31 cellular contexts compared by ENCODE assay signal in genomic region chr20:1160496-1160895, GRCh38. TPM values are rescaled to one million over a fixed set of nuclear protein-coding genes. Genes with fewer than 3 reads are reported as not detected.
"Had no signal": no experiment of that assay in that cellular context is flagged by ENCODE, and none has a peak within 500 bp of the region (broad histone marks: within the 10 kb centered on the region; RNA-seq: fewer than 3 reads in every experiment).

No MANE protein-coding gene starts in this region.

- H3K4me3 Mint-ChIP-seq: activated CD4-positive, alpha-beta memory T cell treated with anti-CD3 and anti-CD28 coated beads for 36 hours; activated CD4-positive, alpha-beta T cell treated with anti-CD3 and anti-CD28 coated beads for 36 hours; activated CD4-positive, alpha-beta T cell treated with anti-CD3 and anti-CD28 coated beads, Interleukin-2, amount 10 ng/mL, durations not matched to agents 24 days and 14 days; activated naive CD8-positive, alpha-beta T cell; activated T-cell treated with anti-CD3 and anti-CD28 coated beads, Interleukin-2, amount 50 U/mL, for 4 hours; activated T-helper 17 cell treated with anti-CD3 and anti-CD28 coated beads, Interleukin-2, amount 50 U/mL, for 72 hours; dendritic cell treated with granulocyte-macrophage colony-stimulating factor and Interleukin-4, amounts not matched to agents 40 ng/mL and 50 ng/mL, for 4 days; endodermal cell had no signal

- ATAC-seq: activated CD4-positive, alpha-beta T cell treated with anti-CD3 and anti-CD28 coated beads for 36 hours; activated T-cell treated with anti-CD3 and anti-CD28 coated beads, Interleukin-2, amount 50 U/mL, for 4 hours; activated T-helper 17 cell treated with anti-CD3 and anti-CD28 coated beads, Interleukin-2, amount 50 U/mL, for 72 hours; esophagus mucosa; foreskin keratinocyte; gastrocnemius medialis; heart left ventricle had no signal

- H3K4me3 ChIP-seq: coronary artery, dorsolateral prefrontal cortex, gastrocnemius medialis, heart left ventricle had no signal

- H3K27me3 Mint-ChIP-seq: activated CD4-positive, alpha-beta memory T cell treated with anti-CD3 and anti-CD28 coated beads for 36 hours; activated CD4-positive, alpha-beta T cell treated with anti-CD3 and anti-CD28 coated beads for 36 hours; activated CD4-positive, alpha-beta T cell treated with anti-CD3 and anti-CD28 coated beads, Interleukin-2, amount 10 ng/mL, durations not matched to agents 24 days and 14 days; activated naive CD8-positive, alpha-beta T cell; activated T-helper 17 cell treated with anti-CD3 and anti-CD28 coated beads, Interleukin-2, amount 50 U/mL, for 72 hours; dendritic cell treated with granulocyte-macrophage colony-stimulating factor and Interleukin-4, amounts not matched to agents 40 ng/mL and 50 ng/mL, for 4 days had no signal

- DNase-seq: activated CD4-positive, alpha-beta memory T cell treated with anti-CD3 and anti-CD28 coated beads for 36 hours; activated CD4-positive, alpha-beta T cell treated with anti-CD3 and anti-CD28 coated beads for 36 hours; activated CD4-positive, alpha-beta T cell treated with anti-CD3 and anti-CD28 coated beads, Interleukin-2, amount 10 ng/mL, durations not matched to agents 24 days and 14 days; activated CD4-positive, CD25-positive, alpha-beta regulatory T cell; activated CD4-positive, CD25-positive, alpha-beta regulatory T cell treated with anti-CD3 and anti-CD28 coated beads, Interleukin-2, amount 50 U/mL, for 72 hours; activated CD8-positive, alpha-beta memory T cell treated with anti-CD3 and anti-CD28 coated beads for 24 hours; activated effector memory CD4-positive, alpha-beta T cell treated with Interleukin-2 at 50 U/mL for 16 hours; activated gamma-delta T cell treated with Interleukin-2 at 50 U/mL for 16 hours; activated naive CD4-positive, alpha-beta T cell treated with anti-CD3 and anti-CD28 coated beads, Interleukin-2, amount 50 U/mL, for 16 hours; activated naive CD4-positive, alpha-beta T cell treated with Interleukin-2 at 50 U/mL for 16 hours; activated T-cell treated with anti-CD3 and anti-CD28 coated beads, Interleukin-2, amount 50 U/mL, for 4 hours; amniotic stem cell; anterior cingulate cortex; brain microvascular endothelial cell; central memory CD4-positive, alpha-beta T cell; dorsolateral prefrontal cortex; effector memory CD4-positive, alpha-beta T cell; endodermal cell; foreskin keratinocyte; gastrocnemius medialis; glutamatergic neuron; heart left ventricle; T-helper 1 cell; T-helper 2 cell had no signal

- H3K4me1 ChIP-seq: foreskin keratinocyte had no signal

- H3K4me1 Mint-ChIP-seq: activated CD4-positive, alpha-beta T cell treated with anti-CD3 and anti-CD28 coated beads for 36 hours; activated T-helper 17 cell treated with anti-CD3 and anti-CD28 coated beads, Interleukin-2, amount 50 U/mL, for 72 hours; endodermal cell had no signal

- H3K9me3 Mint-ChIP-seq: activated CD4-positive, alpha-beta T cell treated with anti-CD3 and anti-CD28 coated beads, Interleukin-2, amount 10 ng/mL, durations not matched to agents 24 days and 14 days; activated T-helper 17 cell treated with anti-CD3 and anti-CD28 coated beads, Interleukin-2, amount 50 U/mL, for 72 hours; dendritic cell treated with granulocyte-macrophage colony-stimulating factor and Interleukin-4, amounts not matched to agents 40 ng/mL and 50 ng/mL, for 4 days; endodermal cell had no signal

- H3K27ac ChIP-seq: brain microvascular endothelial cell, coronary artery, foreskin keratinocyte, gastrocnemius medialis, heart left ventricle had no signal

- H3K9me3 ChIP-seq: gastrocnemius medialis had no signal

- H3K27ac Mint-ChIP-seq: activated CD4-positive, alpha-beta memory T cell treated with anti-CD3 and anti-CD28 coated beads for 36 hours; activated CD4-positive, alpha-beta T cell treated with anti-CD3 and anti-CD28 coated beads for 36 hours; activated CD4-positive, alpha-beta T cell treated with anti-CD3 and anti-CD28 coated beads, Interleukin-2, amount 10 ng/mL, durations not matched to agents 24 days and 14 days; activated naive CD8-positive, alpha-beta T cell; activated T-helper 17 cell treated with anti-CD3 and anti-CD28 coated beads, Interleukin-2, amount 50 U/mL, for 72 hours; dendritic cell treated with granulocyte-macrophage colony-stimulating factor and Interleukin-4, amounts not matched to agents 40 ng/mL and 50 ng/mL, for 4 days; endodermal cell had no signal

- H3K27me3 ChIP-seq: brain microvascular endothelial cell, dorsolateral prefrontal cortex, foreskin keratinocyte, gastrocnemius medialis, heart left ventricle had no signal

RNA-seq across cellular contexts. Expression of gene TMEM74B, which starts 24.3 kb away (rescaled TPM):
- total RNA-seq: activated T-cell treated with anti-CD3 and anti-CD28 coated beads, Interleukin-2, amount 50 U/mL, for 4 hours had no signal

RNA-seq across cellular contexts. Expression of gene C20orf202, which starts 42.8 kb away (rescaled TPM):
- total RNA-seq: activated CD4-positive, alpha-beta memory T cell treated with anti-CD3 and anti-CD28 coated beads for 36 hours; activated CD4-positive, alpha-beta T cell treated with anti-CD3 and anti-CD28 coated beads for 36 hours; activated CD4-positive, alpha-beta T cell treated with anti-CD3 and anti-CD28 coated beads, Interleukin-2, amount 10 ng/mL, durations not matched to agents 24 days and 14 days; activated T-cell treated with anti-CD3 and anti-CD28 coated beads, Interleukin-2, amount 50 U/mL, for 4 hours; activated T-helper 17 cell treated with anti-CD3 and anti-CD28 coated beads, Interleukin-2, amount 50 U/mL, for 72 hours; astrocyte; endodermal cell; epithelial cell of proximal tubule; foreskin keratinocyte had no signal
